Comparison of ENCODE assay signal across 38 cellular contexts in the genomic region with DNA sequence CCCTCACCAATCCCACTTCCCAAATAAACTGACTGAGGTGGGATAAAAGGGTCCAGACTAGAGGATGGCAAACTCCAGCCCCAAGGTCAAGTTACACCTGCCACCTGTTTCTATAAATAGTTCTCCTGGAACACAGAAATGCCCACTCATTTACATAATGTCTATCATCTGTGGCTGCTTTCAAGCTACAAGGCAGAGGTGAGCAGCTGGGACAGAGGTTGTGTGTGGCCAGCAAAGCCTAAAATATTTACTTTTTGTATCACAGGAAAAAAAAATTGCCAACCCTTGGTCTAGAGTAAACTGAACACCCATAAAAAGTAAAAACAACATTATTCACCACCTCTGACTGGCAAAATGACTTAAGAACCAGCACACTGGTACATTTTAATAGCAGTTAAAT.
"Had no signal": no experiment of that assay in that cellular context is flagged by ENCODE, and none has a peak within 500 bp of the region (broad histone marks: within the 10 kb centered on the region; RNA-seq: fewer than 3 reads in every experiment).

No MANE protein-coding gene starts in this region.

- H3K36me3 ChIP-seq: brain microvascular endothelial cell had no signal

- H3K27ac ChIP-seq: brain microvascular endothelial cell, KMS-11, PC-9, RWPE1, VCaP had no signal

- DNase-seq: activated B cell treated with CpG ODN at 0.5 μM for 24 hours; activated CD4-positive, alpha-beta memory T cell treated with anti-CD3 and anti-CD28 coated beads, Interleukin-2, amount 10 ng/mL, durations not matched to agents 7 days and 5 days; activated CD4-positive, alpha-beta T cell treated with anti-CD3 and anti-CD28 coated beads for 48 hours; activated CD4-positive, CD25-positive, alpha-beta regulatory T cell treated with anti-CD3 and anti-CD28 coated beads, Interleukin-2, amount 50 U/mL, for 72 hours; activated CD8-positive, alpha-beta memory T cell treated with anti-CD3 and anti-CD28 coated beads for 24 hours; activated CD8-positive, alpha-beta memory T cell treated with anti-CD3 and anti-CD28 coated beads, Interleukin-2, amount 10 ng/mL, durations not matched to agents 7 days and 5 days; activated effector memory CD4-positive, alpha-beta T cell treated with anti-CD3 and anti-CD28 coated beads, Interleukin-2, amount 50 U/mL, for 16 hours; activated naive CD4-positive, alpha-beta T cell; activated naive CD4-positive, alpha-beta T cell treated with anti-CD3 and anti-CD28 coated beads, Interleukin-2, amount 50 U/mL, for 16 hours; activated naive CD8-positive, alpha-beta T cell treated with anti-CD3 and anti-CD28 coated beads for 36 hours; activated T-cell treated with anti-CD3 and anti-CD28 coated beads, Interleukin-2, amount 50 U/mL, for 1 hour; activated T-cell treated with anti-CD3 and anti-CD28 coated beads, Interleukin-2, amount 50 U/mL, for 72 hours; amniotic stem cell; aorta; brain microvascular endothelial cell; central memory CD4-positive, alpha-beta T cell; NCI-H1092 treated with DMSO at 0.1 percent for 48 hours; NCI-H1436; NCI-H1694; NCI-H1930; NCI-H2081 treated with DMSO at 0.1 percent for 48 hours; NCI-H226; NCI-H446 treated with DMSO at 0.1 percent for 48 hours; NCI-H69; NK-92 treated with Interleukin-12 subunit alpha and Interleukin-12 subunit beta, amount 100 ng/mL, for 24 hours; PC-9; SIG-M5; T-helper 1 cell; T-helper 2 cell; T-helper 9 cell had no signal

- H3K27me3 ChIP-seq: brain microvascular endothelial cell had no signal

- H2AFZ ChIP-seq: PC-9 had no signal

- H3K9ac ChIP-seq: KMS-11 had no signal

- H3K4me3 ChIP-seq: PC-9 had no signal

- H3K4me2 ChIP-seq: KMS-11, PC-9 had no signal

- FAIRE-seq: colon, RCC 7860 had no signal

- ATAC-seq: activated CD8-positive, alpha-beta memory T cell treated with anti-CD3 and anti-CD28 coated beads, Interleukin-2, amount 10 ng/mL, durations not matched to agents 7 days and 5 days; activated T-cell treated with anti-CD3 and anti-CD28 coated beads, Interleukin-2, amount 50 U/mL, for 72 hours; activated T-helper 17 cell treated with anti-CD3 and anti-CD28 coated beads, Interleukin-2, amount 50 U/mL, for 72 hours; Right ventricle myocardium inferior; SK-N-SH treated with all-trans-retinoic acid at 6 μM for 48 hours had no signal
